Comparison of ENCODE assay signal across 25 cellular contexts in genomic region chr16:49437344-49437743, GRCh38.
DNase-seq lines count a peak whose midpoint lies in the region; ATAC-seq, FAIRE-seq and TF ChIP-seq lines count a peak whose summit lies in the region.
"Had no signal": no experiment of that assay in that cellular context is flagged by ENCODE, and none has a peak within 500 bp of the region (broad histone marks: within the 10 kb centered on the region; RNA-seq: fewer than 3 reads in every experiment).

No MANE protein-coding gene starts in this region.

- TF ChIP-seq EP300 in HepG2 (IDR thresholded peaks at IDR 0.05; ENCODE audit: low read depth in 2 of 2, low read length in 2 of 2), result no peak
- TF ChIP-seq EP300 in HepG2 (CRISPR knock-in tag; IDR thresholded peaks at IDR 0.05; ENCODE audit: borderline replicate concordance), result no peak
- no peak for TF ChIP-seq EP300 in sigmoid colon (IDR thresholded peaks at IDR 0.05)

- TF ChIP-seq POLR2A in HepG2 (IDR thresholded peaks at IDR 0.05; ENCODE audit: insufficient read depth in 1 of 2, low read depth in 2 of 2, low read length in 2 of 2), result no peak
- no peak for TF ChIP-seq POLR2A in right lobe of liver (IDR thresholded peaks at IDR 0.05)
- TF ChIP-seq POLR2A in sigmoid colon (IDR thresholded peaks at IDR 0.05), result no peak

- H2AFZ ChIP-seq in HepG2 (ENCODE audit: low read length), result no peak overlapping the region
- no peak overlapping the region for H2AFZ ChIP-seq in OCI-LY7 (ENCODE audit: low read length)

- intact Hi-C loops in HepG2 (cut with micrococcal nuclease; ENCODE audit: unreplicated experiment) (no loop called here), right lobe of liver (cut with DNase I) (no loop called here), OCI-LY7 (cut with micrococcal nuclease; ENCODE audit: unreplicated experiment) (no loop called here), sigmoid colon (cut with DNase I) (no loop called here)

- H3K36me3 ChIP-seq in HepG2 (replicated peaks in 1 of 2; ENCODE audit: control insufficient read depth in 1 of 2, insufficient read depth in 2 of 2, low read length in 2 of 2) (no peaks in the 10 kb centered on the region), right lobe of liver (no peaks in the 10 kb centered on the region), OCI-LY7 (ENCODE audit: insufficient read depth, low read length) (no peaks in the 10 kb centered on the region), endodermal cell (ENCODE audit: control insufficient read depth, insufficient read depth, low read length) (no peaks in the 10 kb centered on the region), sigmoid colon (no peaks in the 10 kb centered on the region)
- H3K36me3 ChIP-seq: BLaER1 treated with 17β-estradiol and CSF1 and Interleukin-3, amounts not matched to agents 10 nM and 100 nM; MG63 had no signal

- peaks cover 0 to 31% of the 10 kb centered on the region in 2 experiments; a peak in 3 of 5 replicates for H3K27me3 ChIP-seq in HepG2 (ENCODE audit: control insufficient read depth in 1 of 2, insufficient read depth in 2 of 2, low read length in 2 of 2)
- H3K27me3 ChIP-seq in right lobe of liver, result no peaks in the 10 kb centered on the region
- H3K27me3 ChIP-seq in endodermal cell (ENCODE audit: control insufficient read depth, insufficient read depth, low read length, poor library complexity, severe bottlenecking), result no peaks in the 10 kb centered on the region
- peaks cover 0 to 6% (median 0%) of the 10 kb centered on the region in 3 donors for H3K27me3 ChIP-seq in sigmoid colon
- H3K27me3 ChIP-seq: BLaER1 treated with 17β-estradiol and CSF1 and Interleukin-3, amounts not matched to agents 10 nM and 100 nM; MG63 had no signal

- no peaks in the 10 kb centered on the region for H3K9me2 ChIP-seq in OCI-LY7 (ENCODE audit: insufficient read depth, low read length)

- no peak for FAIRE-seq in HepG2 (lab: Jason Lieb, UNC)
- FAIRE-seq: A549, D721Med, G401.6, GM19239, H54, HTR-8/SVneo had no signal

- TF ChIP-seq CTCF in HepG2 (CRISPR knock-in tag; IDR thresholded peaks at IDR 0.05) (peak; percentile 23; the same call in 1 of the 2 replicates), right lobe of liver (IDR thresholded peaks at IDR 0.05) (no peak), OCI-LY7 (conservative IDR thresholded peaks at IDR 0.05; ENCODE audit: low read length) (0 out of 2 replicates have a peak, but pooled peaks have one; percentile 26), endodermal cell (conservative IDR thresholded peaks at IDR 0.05) (peak; percentile 45), sigmoid colon (IDR thresholded peaks at IDR 0.05) (no peak)

- H3K9me3 Mint-ChIP-seq in endodermal cell, result no peaks in the 10 kb centered on the region
- H3K9me3 Mint-ChIP-seq: CD4-positive, alpha-beta T cell had no signal

- H3K4me3 ChIP-seq in HepG2 (replicated peaks in 1 of 3; ENCODE audit: insufficient read depth in 1 of 3, low read depth in 2 of 3, low read length in 3 of 3) (no peak overlapping the region), right lobe of liver (no peak overlapping the region), OCI-LY7 (ENCODE audit: low read depth, low read length, poor library complexity, severe bottlenecking) (no peak overlapping the region), endodermal cell (ENCODE audit: low read length) (no peak overlapping the region), sigmoid colon (no peak overlapping the region)
- H3K4me3 ChIP-seq: A549; BLaER1 treated with 17β-estradiol and CSF1 and Interleukin-3, amounts not matched to agents 10 nM and 100 nM; MG63 had no signal

- no peaks in the 10 kb centered on the region for H3K27me3 Mint-ChIP-seq in endodermal cell (ENCODE audit: insufficient read depth)

- BruUV-seq in HepG2 (replicated peaks; lab: Mats Ljungman, UMichigan), result no TSS peak
- no TSS peak for BruUV-seq in OCI-LY7 (replicated peaks; lab: Mats Ljungman, UMichigan)

- DNase-seq in HepG2 (ENCODE audit: low spot score) (no peak), right lobe of liver (no peak), OCI-LY7 (ENCODE audit: low spot score) (peak; percentile 15), endodermal cell (no peak), sigmoid colon (peak; percentile 27), NCI-H128 (lab: John Stamatoyannopoulos, UW; ENCODE audit: unreplicated experiment) (no peak), T1000 (lab: John Stamatoyannopoulos, UW) (no peak), OCI-M2 (lab: John Stamatoyannopoulos, UW; ENCODE audit: unreplicated experiment) (no peak)
- DNase-seq: AML-193; CD4-positive, alpha-beta T cell; KBM-7; MG63; NCI-H1105 treated with DMSO at 0.1 percent for 48 hours; NCI-H2029 treated with DMSO at 0.1 percent for 48 hours; NCI-H2227 treated with DMSO at 0.1 percent for 48 hours; NCI-H526 treated with DMSO at 0.1 percent for 48 hours; PC-3; SHP77 had no signal

- H3K27ac ChIP-seq in HepG2 (ENCODE audit: extremely low read length, insufficient read depth, low read length), result no peak overlapping the region
- no peak overlapping the region for H3K27ac ChIP-seq in right lobe of liver
- no peak overlapping the region for H3K27ac ChIP-seq in OCI-LY7 (ENCODE audit: low read depth, low read length, poor library complexity, severe bottlenecking)
- no peak overlapping the region for H3K27ac ChIP-seq in endodermal cell (ENCODE audit: low read depth, low read length)
- no peak overlapping the region for H3K27ac ChIP-seq in sigmoid colon
- H3K27ac ChIP-seq: A549; BLaER1 treated with 17β-estradiol and CSF1 and Interleukin-3, amounts not matched to agents 10 nM and 100 nM had no signal

- POLR2A ChIA-PET in HepG2 (lab: Yijun Ruan, JAX) (no interaction called here), OCI-LY7 (lab: Charles Lee) (interaction anchor here (1.4 kb wide), 1 partner anchor 155 kb away, joined by 4 read pairs; no protein-coding TSS in a partner anchor)

- no peak overlapping the region for H3K27ac Mint-ChIP-seq in endodermal cell
- H3K27ac Mint-ChIP-seq: CD4-positive, alpha-beta T cell had no signal

- CTCF ChIA-PET in HepG2 (lab: Yijun Ruan, JAX; ENCODE audit: low intra/inter-chr PET ratio, low total read pairs), result no interaction called here
- CTCF ChIA-PET in OCI-LY7 (lab: Charles Lee; ENCODE audit: unreplicated experiment), result interaction anchor here (0.5 kb wide), 1 partner anchor 83 kb away, joined by 4 read pairs; no protein-coding TSS in a partner anchor

- ATAC-seq in HepG2 (peak; percentile 60), right lobe of liver (no peak)
- ATAC-seq: PC-3 had no signal

- TF ChIP-seq RAD21 in HepG2 (CRISPR knock-in tag; IDR thresholded peaks at IDR 0.05), result no peak

- H3K79me2 ChIP-seq in HepG2 (ENCODE audit: insufficient read depth, low read length) (no peaks in the 10 kb centered on the region), OCI-LY7 (ENCODE audit: insufficient read depth, low read depth, low read length) (no peaks in the 10 kb centered on the region)

- H3K4me1 ChIP-seq in HepG2 (ENCODE audit: insufficient read depth, low read length) (no peaks in the 10 kb centered on the region), right lobe of liver (no peaks in the 10 kb centered on the region), OCI-LY7 (ENCODE audit: insufficient read depth, low read length, poor library complexity, severe bottlenecking) (peaks cover 30% of the 10 kb centered on the region), endodermal cell (ENCODE audit: control insufficient read depth, insufficient read depth, low read length) (no peaks in the 10 kb centered on the region), sigmoid colon (no peaks in the 10 kb centered on the region)
- H3K4me1 ChIP-seq: A549 had no signal

- WGBS in HepG2 (ENCODE audit: low lambda C conversion rate), result 27% methylated on average over 2 of the region's 5 CpGs
- 59% methylated on average over 4 of the region's 5 CpGs for WGBS in right lobe of liver (ENCODE audit: insufficient coverage, low coverage, low lambda C conversion rate, missing lambda C conversion rate)
- 71 to 75% methylated on average over 1 to 5 of the region's 5 CpGs for WGBS in endodermal cell (ENCODE audit: insufficient coverage in 1 of 2, insufficient read length in 1 of 2), 2 experiments
- 55 to 86% methylated on average over 5 of the region's 5 CpGs for WGBS in sigmoid colon, 2 donors

- in situ Hi-C loops in HepG2 (cut with HindIII; ENCODE audit: extremely low pct_ligation_motif_present, low pct_unique_long_range_greater_than_20kb), result no loop called here

- no peaks in the 10 kb centered on the region for H3K9me3 ChIP-seq in HepG2 (ENCODE audit: low read length)
- H3K9me3 ChIP-seq in right lobe of liver, result no peaks in the 10 kb centered on the region
- no peaks in the 10 kb centered on the region for H3K9me3 ChIP-seq in OCI-LY7 (ENCODE audit: low read length)
- H3K9me3 ChIP-seq in endodermal cell (ENCODE audit: control insufficient read depth, low read length), result no peaks in the 10 kb centered on the region
- H3K9me3 ChIP-seq in sigmoid colon, result no peaks in the 10 kb centered on the region
- H3K9me3 ChIP-seq: A549; BLaER1 treated with 17β-estradiol and CSF1 and Interleukin-3, amounts not matched to agents 10 nM and 100 nM; MG63 had no signal

- peaks cover 4% of the 10 kb centered on the region for H3K4me1 Mint-ChIP-seq in endodermal cell

- H4K20me1 ChIP-seq in HepG2 (ENCODE audit: insufficient read depth, low read length), result no peaks in the 10 kb centered on the region
- no peaks in the 10 kb centered on the region for H4K20me1 ChIP-seq in OCI-LY7 (ENCODE audit: insufficient read depth, low read length)
- H4K20me1 ChIP-seq: BLaER1 treated with 17β-estradiol and CSF1 and Interleukin-3, amounts not matched to agents 10 nM and 100 nM had no signal

- H3K4me2 ChIP-seq in HepG2 (ENCODE audit: low read depth, low read length), result no peak overlapping the region
- H3K4me2 ChIP-seq in OCI-LY7 (ENCODE audit: low read length), result no peak overlapping the region
- H3K4me2 ChIP-seq: A549; BLaER1 treated with 17β-estradiol and CSF1 and Interleukin-3, amounts not matched to agents 10 nM and 100 nM had no signal

- H3K4me3 Mint-ChIP-seq in endodermal cell, result no peak overlapping the region
- H3K4me3 Mint-ChIP-seq: CD4-positive, alpha-beta T cell had no signal

- H3K9ac ChIP-seq in HepG2 (ENCODE audit: insufficient read depth, low read depth, low read length) (no peak overlapping the region), endodermal cell (ENCODE audit: extremely low read depth, low read length, poor library complexity, severe bottlenecking) (no peak overlapping the region)
- H3K9ac ChIP-seq: BLaER1 treated with 17β-estradiol and CSF1 and Interleukin-3, amounts not matched to agents 10 nM and 100 nM had no signal

- no peaks in the 10 kb centered on the region for H3K36me3 Mint-ChIP-seq in endodermal cell (ENCODE audit: low read depth)

TF ChIP-seq in HepG2, 621 proteins besides CTCF, POLR2A, EP300 and RAD21 (continues in another document):
- TF ChIP-seq JUN (CRISPR knock-in tag; IDR thresholded peaks at IDR 0.05) (no peak), TARDBP (CRISPR knock-in tag; IDR thresholded peaks at IDR 0.05) (no peak), ATF1 (CRISPR knock-in tag; IDR thresholded peaks at IDR 0.05) (no peak), TBL1XR1 (IDR thresholded peaks at IDR 0.05; ENCODE audit: borderline replicate concordance, low read length, partially characterized antibody) (no peak), SMYD3 (CRISPR knock-in tag; IDR thresholded peaks at IDR 0.05) (no peak), SP1 (IDR thresholded peaks at IDR 0.05) (no peak), SP1 (CRISPR knock-in tag; IDR thresholded peaks at IDR 0.05) (no peak), ZNF768 (CRISPR knock-in tag; IDR thresholded peaks at IDR 0.05) (peak; percentile 93), ZSCAN20 (CRISPR knock-in tag; IDR thresholded peaks at IDR 0.05; ENCODE audit: borderline replicate concordance) (no peak)

Comparison
In these comparisons a context has a peak if more than half of its experiments do, and no peak if none do; other contexts are left out.
1. CTCF ChIP-seq: peak in HepG2 (single experiment), OCI-LY7 (single experiment) and endodermal cell (single experiment); none in right lobe of liver (0 of 4) and sigmoid colon (0 of 4).
2. DNase-seq: peak in OCI-LY7 (single experiment) and sigmoid colon (single experiment); none in HepG2 (single experiment), right lobe of liver (0 of 3), endodermal cell (single experiment), NCI-H128 (single experiment), T1000 (single experiment) and OCI-M2 (single experiment).